ENCODE assay signal across 10 cellular contexts in the genomic region with DNA sequence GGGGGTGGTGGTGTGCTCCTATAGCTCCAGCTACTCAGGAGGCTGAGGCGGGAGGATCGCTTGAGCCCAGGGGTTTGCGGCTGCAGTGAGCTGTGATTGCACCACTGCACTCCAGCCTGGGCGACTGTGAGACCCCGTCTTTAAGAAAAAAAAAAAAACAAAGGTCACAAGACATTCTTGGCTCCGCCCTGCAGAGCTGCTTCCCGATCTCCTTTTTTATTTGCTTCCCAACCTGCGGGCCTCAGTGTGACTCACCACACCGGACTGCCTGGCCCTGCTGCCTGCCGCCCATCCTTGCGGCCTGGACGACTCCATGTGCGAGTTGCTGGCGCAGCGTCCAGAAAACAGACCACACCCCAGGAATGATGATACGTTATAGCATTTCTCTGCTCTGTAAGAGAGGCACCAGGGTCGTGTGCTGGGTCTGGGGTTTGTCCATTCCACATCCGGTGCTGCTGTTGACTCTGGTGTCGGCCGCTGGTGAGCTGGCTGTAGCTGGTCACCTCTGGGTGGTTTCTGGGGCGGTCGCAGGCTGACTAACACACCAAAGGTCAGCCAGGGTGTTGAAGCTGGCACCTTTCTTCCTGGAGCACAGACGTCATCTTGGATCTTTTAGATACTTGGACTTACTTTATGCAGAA.
DNase-seq lines count a peak whose midpoint lies in the region; ATAC-seq, FAIRE-seq and TF ChIP-seq lines count a peak whose summit lies in the region.
"Had no signal": no experiment of that assay in that cellular context is flagged by ENCODE, and none has a peak within 500 bp of the region (broad histone marks: within the 10 kb centered on the region; RNA-seq: fewer than 3 reads in every experiment).

No MANE protein-coding gene starts in this region.

- peak in 1 of 3 donors; percentile 9 for TF ChIP-seq POLR2A in body of pancreas (IDR thresholded peaks at IDR 0.05)
- no peak for TF ChIP-seq POLR2A in stomach (IDR thresholded peaks at IDR 0.05)

- TF ChIP-seq CTCF in HFFc6 (IDR thresholded peaks at IDR 0.05) (no peak), body of pancreas (IDR thresholded peaks at IDR 0.05) (no peak), keratinocyte (optimal IDR thresholded peaks at IDR 0.05 in 1 of 3, IDR thresholded peaks at IDR 0.05 in 1 of 3, conservative IDR thresholded peaks at IDR 0.05 in 1 of 3; ENCODE audit: extremely low read depth in 1 of 3, insufficient read depth in 2 of 3, low read length in 3 of 3) (no peak), stomach (IDR thresholded peaks at IDR 0.05) (no peak)

- WGBS in body of pancreas, 2 donors: 75 to 85% methylated on average over 17 to 23 of the region's 23 CpGs
- 21 to 33% (median 28%) methylated on average over 23 of the region's 23 CpGs for WGBS in stomach, 5 donors

- H3K27ac ChIP-seq in body of pancreas (peak overlapping the region in 3 of 4 donors; percentile 44 to 68 (median 52)), keratinocyte (ENCODE audit: control insufficient read depth, insufficient read depth, low read length) (peak overlapping the region; percentile 50), stomach (peak overlapping the region; percentile 80 to 87 (median 81))

- dilution Hi-C loops in keratinocyte (cut with MboI; ENCODE audit: extremely low pct_ligation_motif_present, low sequenced_read_pairs): no loop called here

- H3K4me1 ChIP-seq in body of pancreas (peaks cover 13% of the 10 kb centered on the region), keratinocyte (ENCODE audit: control insufficient read depth, extremely low read depth, insufficient read depth, low read length) (peaks cover 19% of the 10 kb centered on the region), stomach (peaks cover 27 to 64% (median 41%) of the 10 kb centered on the region in 4 donors)

- H3K79me2 ChIP-seq in keratinocyte (ENCODE audit: control insufficient read depth, insufficient read depth, low read length): no peaks in the 10 kb centered on the region

- no peaks in the 10 kb centered on the region for H4K20me1 ChIP-seq in keratinocyte (ENCODE audit: control insufficient read depth, extremely low read depth, insufficient read depth, low read length)

- peaks cover 31% of the 10 kb centered on the region for H3K4me1 Mint-ChIP-seq in HFFc6 (ENCODE audit: low read depth)

- H3K36me3 Mint-ChIP-seq in HFFc6 (ENCODE audit: low read depth): peaks cover 15% of the 10 kb centered on the region

- FAIRE-seq in keratinocyte (lab: Jason Lieb, UNC): peak; percentile 70

- H3K9me3 Mint-ChIP-seq in HFFc6: no peaks in the 10 kb centered on the region

- intact Hi-C loops in body of pancreas (cut with DNase I): no loop called here
- intact Hi-C loops in stomach (cut with DNase I; ENCODE audit: low total_unique reads): no loop called here

- H3K9ac ChIP-seq in keratinocyte (ENCODE audit: control insufficient read depth, extremely low read depth, insufficient read depth, low read length): peak overlapping the region; percentile 59

- no peaks in the 10 kb centered on the region for H3K9me3 ChIP-seq in body of pancreas
- no peaks in the 10 kb centered on the region for H3K9me3 ChIP-seq in keratinocyte (ENCODE audit: control insufficient read depth, low read depth, low read length)
- no peaks in the 10 kb centered on the region for H3K9me3 ChIP-seq in stomach

- H3K4me3 Mint-ChIP-seq in HFFc6: peak overlapping the region; percentile 78
- H3K4me3 Mint-ChIP-seq: activated naive CD8-positive, alpha-beta T cell had no signal

- peaks cover 2% of the 10 kb centered on the region for H3K27me3 Mint-ChIP-seq in HFFc6 (ENCODE audit: insufficient read depth)
- H3K27me3 Mint-ChIP-seq: activated naive CD8-positive, alpha-beta T cell had no signal

- peak; percentile 90 for DNase-seq in HFFc6
- DNase-seq in body of pancreas: peak; percentile 25 to 87 (median 50)
- peak; percentile 38 for DNase-seq in keratinocyte (ENCODE audit: low read depth, low spot score)
- DNase-seq in stomach: peak; percentile 79
- no peak for DNase-seq in amniotic stem cell (lab: John Stamatoyannopoulos, UW)
- DNase-seq in stimulated activated CD4-positive, alpha-beta T cell treated with anti-CD3 and anti-CD28 coated beads, Interleukin-12 subunit alpha, Interleukin-12 subunit beta, amount 100 ng/mL, for 4 hours: no peak
- DNase-seq in cerebellar nuclear complex (lab: John Stamatoyannopoulos, UW): no peak
- DNase-seq: NCI-H748 treated with DMSO at 0.1 percent for 48 hours had no signal

- no peaks in the 10 kb centered on the region for H3K36me3 ChIP-seq in body of pancreas (replicated peaks in 1 of 2; ENCODE audit: insufficient read depth in 1 of 2, low read depth in 2 of 2)
- H3K36me3 ChIP-seq in keratinocyte (ENCODE audit: control insufficient read depth in 2 of 2, extremely low read depth in 1 of 2, insufficient read depth in 2 of 2, low read length in 2 of 2): no peaks in the 10 kb centered on the region
- peaks cover 0 to 12% (median 5%) of the 10 kb centered on the region in 4 donors for H3K36me3 ChIP-seq in stomach

- peak; percentile 63 for ATAC-seq in body of pancreas
- ATAC-seq in GM21390 (IDR thresholded peaks at IDR 0.05; ENCODE audit: unreplicated experiment): no peak

- no peak for TF ChIP-seq EP300 in stomach (IDR thresholded peaks at IDR 0.05)

- H3K27ac Mint-ChIP-seq in HFFc6: peak overlapping the region; percentile 96
- H3K27ac Mint-ChIP-seq: activated naive CD8-positive, alpha-beta T cell had no signal

- peak overlapping the region; percentile 76 for H2AFZ ChIP-seq in keratinocyte (ENCODE audit: control insufficient read depth, low read length)

- H3K4me2 ChIP-seq in keratinocyte (ENCODE audit: control insufficient read depth, extremely low read depth, insufficient read depth, low read depth, low read length): peak overlapping the region; percentile 46

- no peaks in the 10 kb centered on the region for H3K9me1 ChIP-seq in keratinocyte (ENCODE audit: control insufficient read depth, extremely low read depth, insufficient read depth, low read length)

- H3K27me3 ChIP-seq in body of pancreas (no peaks in the 10 kb centered on the region), keratinocyte (ENCODE audit: control insufficient read depth, extremely low read depth, insufficient read depth, low read length) (no peaks in the 10 kb centered on the region), stomach (no peaks in the 10 kb centered on the region)

- H3K4me3 ChIP-seq in body of pancreas (no peak overlapping the region), keratinocyte (ENCODE audit: control insufficient read depth in 2 of 3, extremely low read depth in 1 of 3, insufficient read depth in 2 of 3, low read depth in 1 of 3, low read length in 3 of 3) (no peak overlapping the region), stomach (no peak overlapping the region)

Comparison
In these comparisons a context has a peak if more than half of its experiments do, and no peak if none do; other contexts are left out.
1. DNase-seq: peak in HFFc6 (single experiment), body of pancreas (4 of 4), keratinocyte (single experiment) and stomach (single experiment); none in amniotic stem cell (single experiment), stimulated activated CD4-positive, alpha-beta T cell treated with anti-CD3 and anti-CD28 coated beads, Interleukin-12 subunit alpha, Interleukin-12 subunit beta, amount 100 ng/mL, for 4 hours (single experiment) and cerebellar nuclear complex (0 of 2).
2. Peak in every context shown above with its lines, with median percentiles within 50 percentile points of each other: H3K27ac ChIP-seq.